Comparison of ENCODE assay signal across 35 cellular contexts in genomic region chr22:38025514-38025913, GRCh38. TPM values are rescaled to one million over a fixed set of nuclear protein-coding genes. Genes with fewer than 3 reads are reported as not detected.
"Had no signal": no experiment of that assay in that cellular context is flagged by ENCODE, and none has a peak within 500 bp of the region (broad histone marks: within the 10 kb centered on the region; RNA-seq: fewer than 3 reads in every experiment).

No MANE protein-coding gene starts in this region.

- ATAC-seq: activated CD4-positive, CD25-positive, alpha-beta regulatory T cell treated with anti-CD3 and anti-CD28 coated beads, Interleukin-2, amount 50 U/mL, for 24 hours; effector memory CD8-positive, alpha-beta T cell; gastroesophageal sphincter; stimulated activated memory B cell treated with anti-CD40 and anti-IgM and Interleukin-4, amounts not matched to agents 10 μg/mL and 1 μg/mL and 100 μg/mL, for 72 hours; stimulated activated naive CD8-positive, alpha-beta T cell treated with anti-CD3 and anti-CD28 coated beads, Interleukin-15, amount 100 ng/mL, for 72 hours; T-helper 17 cell had no signal

- H3K4me3 Mint-ChIP-seq: effector memory CD8-positive, alpha-beta T cell; mesothelial cell of epicardium; naive B cell; nephron progenitor cell; stimulated activated memory B cell treated with anti-CD40 and anti-IgM and Interleukin-4, amounts not matched to agents 10 μg/mL and 1 μg/mL and 100 μg/mL, for 72 hours; stimulated activated naive CD8-positive, alpha-beta T cell treated with anti-CD3 and anti-CD28 coated beads, Interleukin-15, amount 100 ng/mL, for 72 hours; T-helper 17 cell had no signal

- H3K36me3 ChIP-seq: breast epithelium, ovary, uterus, WERI-Rb-1 had no signal

- H3K27ac ChIP-seq: ovary, testis, uterus, WERI-Rb-1 had no signal

- H3K4me3 ChIP-seq: breast epithelium, coronary artery, gastroesophageal sphincter, ovary, smooth muscle cell, testis, uterus had no signal

- H3K9me3 Mint-ChIP-seq: effector memory CD8-positive, alpha-beta T cell; mesothelial cell of epicardium; naive B cell; nephron progenitor cell; stimulated activated memory B cell treated with anti-CD40 and anti-IgM and Interleukin-4, amounts not matched to agents 10 μg/mL and 1 μg/mL and 100 μg/mL, for 72 hours; stimulated activated naive CD8-positive, alpha-beta T cell treated with anti-CD3 and anti-CD28 coated beads, Interleukin-15, amount 100 ng/mL, for 72 hours had no signal

- H3K27me3 ChIP-seq: breast epithelium, gastroesophageal sphincter, ovary, testis, uterus had no signal

- H3K9me3 ChIP-seq: breast epithelium, gastroesophageal sphincter, ovary, testis, uterus had no signal

- H3K27ac Mint-ChIP-seq: effector memory CD8-positive, alpha-beta T cell; mesothelial cell of epicardium; naive B cell; progenitor cell of endocrine pancreas; stimulated activated memory B cell treated with anti-CD40 and anti-IgM and Interleukin-4, amounts not matched to agents 10 μg/mL and 1 μg/mL and 100 μg/mL, for 72 hours; stimulated activated naive CD8-positive, alpha-beta T cell treated with anti-CD3 and anti-CD28 coated beads, Interleukin-15, amount 100 ng/mL, for 72 hours; T-helper 17 cell had no signal

- H3K36me3 Mint-ChIP-seq: mesothelial cell of epicardium; naive B cell; stimulated activated memory B cell treated with anti-CD40 and anti-IgM and Interleukin-4, amounts not matched to agents 10 μg/mL and 1 μg/mL and 100 μg/mL, for 72 hours had no signal

- H3K27me3 Mint-ChIP-seq: effector memory CD8-positive, alpha-beta T cell; stimulated activated naive CD8-positive, alpha-beta T cell treated with anti-CD3 and anti-CD28 coated beads, Interleukin-15, amount 100 ng/mL, for 72 hours had no signal

- H3K4me2 ChIP-seq: smooth muscle cell had no signal

- FAIRE-seq: endothelial cell of umbilical vein, keratinocyte had no signal

- DNase-seq: activated CD4-positive, alpha-beta T cell treated with anti-CD3 and anti-CD28 coated beads for 48 hours; activated CD4-positive, alpha-beta T cell treated with anti-CD3 and anti-CD28 coated beads, Interleukin-2, amount 50 U/mL, for 48 hours; activated CD8-positive, alpha-beta memory T cell treated with anti-CD3 and anti-CD28 coated beads for 24 hours; activated gamma-delta T cell treated with Interleukin-2 at 50 U/mL for 16 hours; activated naive CD4-positive, alpha-beta T cell treated with anti-CD3 and anti-CD28 coated beads, Interleukin-2, amount 50 U/mL, for 16 hours; amniotic stem cell; cerebellar nuclear complex; effector memory CD8-positive, alpha-beta T cell; hippocampal formation; naive B cell; nephron progenitor cell; ovary; stimulated activated CD4-positive, alpha-beta T cell treated with anti-CD3 and anti-CD28 coated beads, Interleukin-1b, Interleukin-23, amount 100 ng/mL, for 48 hours; stimulated activated CD4-positive, alpha-beta T cell treated with anti-CD3 and anti-CD28 coated beads, Interleukin-4, amount 100 ng/mL, for 4 hours; stimulated activated CD8-positive, alpha-beta memory T cell treated with anti-CD3 and anti-CD28 coated beads, Interleukin-4, amount 100 ng/mL, for 48 hours; stimulated activated naive CD8-positive, alpha-beta T cell treated with anti-CD3 and anti-CD28 coated beads, Interleukin-15, amount 100 ng/mL, for 72 hours; T-helper 17 cell; T1000; testis; trophoblast cell; uterus; WERI-Rb-1 had no signal

- H3K4me1 Mint-ChIP-seq: stimulated activated memory B cell treated with anti-CD40 and anti-IgM and Interleukin-4, amounts not matched to agents 10 μg/mL and 1 μg/mL and 100 μg/mL, for 72 hours; stimulated activated naive CD8-positive, alpha-beta T cell treated with anti-CD3 and anti-CD28 coated beads, Interleukin-15, amount 100 ng/mL, for 72 hours had no signal

- H3K4me1 ChIP-seq: gastroesophageal sphincter, uterus had no signal

RNA-seq across cellular contexts. Expression of gene SOX10, which starts 41.2 kb away (rescaled TPM):
- total RNA-seq: endothelial cell of umbilical vein, fibroblast of lung, fibroblast of villous mesenchyme, renal cortical epithelial cell, smooth muscle cell, T-helper 17 cell had no signal
- polyA plus RNA-seq: endothelial cell of umbilical vein, fibroblast of lung, keratinocyte, smooth muscle cell had no signal

RNA-seq across cellular contexts. Expression of gene SLC16A8, which starts 58.5 kb away (rescaled TPM):
- total RNA-seq: endothelial cell of umbilical vein, fibroblast of villous mesenchyme, gastroesophageal sphincter, renal cortical epithelial cell, smooth muscle cell, T-helper 17 cell had no signal
- polyA plus RNA-seq: fibroblast of lung, keratinocyte had no signal
